In the genomic region with DNA sequence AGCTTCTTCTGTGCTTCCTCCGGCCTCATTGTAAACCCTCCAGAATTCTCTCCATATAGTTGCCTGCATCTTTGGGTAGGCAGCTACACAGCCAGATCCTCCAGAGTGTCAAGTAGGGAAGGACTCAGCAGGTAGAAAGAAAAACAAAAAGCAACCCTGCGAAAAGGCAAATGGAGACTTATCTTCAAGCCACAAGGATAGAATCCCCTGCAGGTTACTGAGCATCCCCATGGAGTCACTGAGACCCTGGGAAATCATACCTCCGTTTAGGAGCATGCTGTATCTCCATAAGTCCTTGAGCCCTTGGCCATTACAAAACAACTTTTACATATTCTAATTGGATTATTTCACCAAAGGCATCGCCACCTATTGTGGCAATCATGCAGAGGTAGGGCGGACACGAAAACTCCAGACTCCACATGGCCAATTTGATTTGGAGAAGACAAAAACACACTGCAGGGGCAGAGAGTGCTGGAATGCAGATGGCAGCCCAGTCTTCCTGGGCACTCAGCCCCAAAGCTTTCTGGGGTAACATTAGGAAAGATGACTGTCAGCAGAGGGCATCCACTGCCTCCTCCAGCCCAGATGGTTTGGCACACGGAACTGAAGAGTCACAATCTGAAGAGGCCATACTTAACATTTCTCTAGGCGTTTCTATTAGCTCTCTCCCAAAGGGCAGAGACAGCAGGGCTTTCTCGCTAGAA, we compare ENCODE assay signal across 30 cellular contexts. TPM values are rescaled to one million over a fixed set of nuclear protein-coding genes. Genes with fewer than 3 reads are reported as not detected.
"Had no signal": no experiment of that assay in that cellular context is flagged by ENCODE, and none has a peak within 500 bp of the region (broad histone marks: within the 10 kb centered on the region; RNA-seq: fewer than 3 reads in every experiment).

No MANE protein-coding gene starts in this region.

- H3K27ac ChIP-seq: ascending aorta, cardiac muscle cell, colonic mucosa, esophagus squamous epithelium, hepatocyte, ovary, right atrium auricular region, tibial nerve had no signal

- H2AFZ ChIP-seq: hepatocyte had no signal

- H3K4me3 ChIP-seq: ascending aorta, cardiac muscle cell, colonic mucosa, esophagus squamous epithelium, gastrocnemius medialis, hepatocyte, ovary, right atrium auricular region, smooth muscle cell, tibial nerve had no signal

- H3K4me1 ChIP-seq: ascending aorta, colonic mucosa, esophagus squamous epithelium, gastrocnemius medialis, tibial nerve had no signal

- H3K4me2 ChIP-seq: hepatocyte, smooth muscle cell had no signal

- FAIRE-seq: endometrium had no signal

- H3K27me3 ChIP-seq: ascending aorta, cardiac muscle cell, colonic mucosa, esophagus squamous epithelium, gastrocnemius medialis, hepatocyte, ovary, right atrium auricular region, tibial nerve had no signal

- H3K79me2 ChIP-seq: hepatocyte had no signal

- H3K9me3 ChIP-seq: ascending aorta, colonic mucosa, esophagus squamous epithelium, gastrocnemius medialis, ovary, right atrium auricular region, tibial nerve had no signal

- DNase-seq: activated B cell treated with CpG ODN at 0.5 μM for 24 hours; activated CD4-positive, alpha-beta T cell treated with anti-CD3 and anti-CD28 coated beads for 4 hours; activated CD4-positive, alpha-beta T cell treated with anti-CD3 and anti-CD28 coated beads, Interleukin-2, amount 50 U/mL, for 48 hours; activated CD8-positive, alpha-beta memory T cell treated with anti-CD3 and anti-CD28 coated beads for 24 hours; activated gamma-delta T cell; activated naive CD4-positive, alpha-beta T cell treated with anti-CD3 and anti-CD28 coated beads, Interleukin-2, amount 10 ng/mL, durations not matched to agents 7 days and 5 days; activated naive CD8-positive, alpha-beta T cell treated with anti-CD3 and anti-CD28 coated beads, Interleukin-2, amount 10 ng/mL, durations not matched to agents 7 days and 5 days; activated T-cell treated with anti-CD3 and anti-CD28 coated beads, Interleukin-2, amount 50 U/mL, for 1 hour; cerebellar nuclear complex; colonic mucosa; effector CD8-positive, alpha-beta T cell; esophagus squamous epithelium; gastrocnemius medialis; islet precursor cell; left ventricle myocardium superior; midbrain; naive thymus-derived CD4-positive, alpha-beta T cell; ovary; stimulated activated CD4-positive, alpha-beta T cell treated with anti-CD3 and anti-CD28 coated beads, Interleukin-1b, Interleukin-23, amount 100 ng/mL, for 48 hours; stimulated activated CD4-positive, alpha-beta T cell treated with anti-CD3 and anti-CD28 coated beads, Interleukin-4, amount 100 ng/mL, for 4 hours; stimulated activated CD8-positive, alpha-beta memory T cell treated with anti-CD3 and anti-CD28 coated beads, Interleukin-4, amount 100 ng/mL, for 48 hours; stimulated activated naive B cell treated with anti-CD40 and anti-IgM and Interleukin-4, amounts not matched to agents 10 μg/mL and 1 μg/mL and 100 μg/mL, for 72 hours; T-helper 2 cell had no signal

- H3K36me3 ChIP-seq: ascending aorta, cardiac muscle cell, colonic mucosa, esophagus squamous epithelium, gastrocnemius medialis, ovary, right atrium auricular region had no signal

RNA-seq across cellular contexts. Expression of a gene that starts 28.5 kb away (rescaled TPM):
- total RNA-seq: ascending aorta had no signal
